8 cellular contexts compared by ENCODE assay signal in the genomic region with DNA sequence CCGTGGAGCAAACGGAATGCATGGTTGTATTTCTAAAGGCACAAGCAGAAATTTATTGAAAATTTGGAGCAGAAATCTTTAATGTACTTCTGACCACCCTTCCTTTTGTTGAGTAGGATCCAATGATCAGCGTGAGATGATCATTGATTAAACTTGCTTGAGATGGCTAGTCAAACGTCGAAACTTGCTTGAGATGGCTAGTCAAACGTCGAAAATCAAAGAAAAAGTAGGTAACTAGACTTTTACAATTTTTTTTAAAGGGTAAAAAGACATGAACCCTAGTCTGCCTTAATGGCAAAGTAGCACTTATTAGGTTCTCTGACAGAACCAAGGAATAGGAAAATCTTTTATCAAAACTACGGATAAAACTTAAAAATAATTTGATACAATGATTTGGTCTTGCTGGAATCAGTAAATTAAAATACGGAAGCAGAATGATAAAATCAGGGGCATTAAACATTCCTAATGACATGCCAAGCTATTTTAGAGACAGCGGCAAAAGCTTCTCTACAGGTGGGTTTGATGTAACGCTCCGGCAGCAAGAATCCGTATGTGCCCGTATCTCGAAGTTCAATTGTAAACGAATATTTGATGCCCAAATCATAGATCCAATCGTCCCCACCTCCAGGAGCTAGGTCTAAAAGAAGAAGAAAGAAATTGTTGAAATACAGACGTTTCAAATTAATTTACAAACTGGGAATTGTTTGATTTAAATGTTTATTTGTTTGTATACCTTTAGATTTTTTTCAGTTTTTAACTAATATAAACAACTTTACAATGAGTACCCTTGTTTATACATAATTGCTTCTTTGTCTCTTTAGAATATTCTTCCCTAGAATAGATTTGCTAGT. TPM values are rescaled to one million over a fixed set of nuclear protein-coding genes. Genes with fewer than 3 reads are reported as not detected.
DNase-seq lines count a peak whose midpoint lies in the region; ATAC-seq, FAIRE-seq and TF ChIP-seq lines count a peak whose summit lies in the region.

No MANE protein-coding gene starts in this region.

- no peaks in the 10 kb centered on the region for H3K9me3 Mint-ChIP-seq in activated CD4-positive, alpha-beta T cell treated with anti-CD3 and anti-CD28 coated beads, Interleukin-2, amount 10 ng/mL, durations not matched to agents 7 days and 5 days
- H3K9me3 Mint-ChIP-seq in astrocyte (ENCODE audit: unreplicated experiment), result no peaks in the 10 kb centered on the region

- no peak for TF ChIP-seq POLR2A in thyroid gland (IDR thresholded peaks at IDR 0.05)

- H3K27me3 Mint-ChIP-seq in activated CD4-positive, alpha-beta T cell treated with anti-CD3 and anti-CD28 coated beads, Interleukin-2, amount 10 ng/mL, durations not matched to agents 7 days and 5 days, result peaks cover 8% of the 10 kb centered on the region
- H3K27me3 Mint-ChIP-seq in astrocyte (ENCODE audit: low read depth, unreplicated experiment), result no peaks in the 10 kb centered on the region

- H2AFZ ChIP-seq in astrocyte (ENCODE audit: low read depth, low read length), result peak overlapping the region; percentile 88

- H3K36me3 ChIP-seq in astrocyte (ENCODE audit: insufficient read depth, low read length) (no peaks in the 10 kb centered on the region), liver (ENCODE audit: control insufficient read depth in 4 of 4, insufficient read depth in 3 of 4, low read depth in 1 of 4, low read length in 3 of 4) (peaks cover 2 to 43% (median 22%) of the 10 kb centered on the region in 4 donors), thyroid gland (no peaks in the 10 kb centered on the region)

- no peak for ATAC-seq in HG03175 (IDR thresholded peaks at IDR 0.05; ENCODE audit: unreplicated experiment)
- ATAC-seq in HG03378 (IDR thresholded peaks at IDR 0.05; ENCODE audit: unreplicated experiment), result no peak

- DNase-seq in activated CD4-positive, alpha-beta T cell treated with anti-CD3 and anti-CD28 coated beads, Interleukin-2, amount 10 ng/mL, durations not matched to agents 7 days and 5 days, result no peak
- DNase-seq in activated CD4-positive, alpha-beta T cell treated with anti-CD3 and anti-CD28 coated beads for 48 hours, result no peak
- DNase-seq in astrocyte (ENCODE audit: low read depth), result no peak
- no peak for DNase-seq in thyroid gland
- no peak for DNase-seq in NCI-H2107 treated with DMSO at 0.1 percent for 48 hours (lab: John Stamatoyannopoulos, UW; ENCODE audit: unreplicated experiment)

- peak overlapping the region; percentile 96 for H3K9ac ChIP-seq in astrocyte (ENCODE audit: low read length)
- peak overlapping the region; percentile 85 to 96 for H3K9ac ChIP-seq in liver (ENCODE audit: low read depth in 1 of 2, low read length in 2 of 2)

- H3K27me3 ChIP-seq in astrocyte (ENCODE audit: insufficient read depth, low read length), result no peaks in the 10 kb centered on the region
- H3K27me3 ChIP-seq in liver (ENCODE audit: control insufficient read depth in 4 of 4, insufficient read depth in 4 of 4, low read length in 3 of 4), result no peaks in the 10 kb centered on the region
- H3K27me3 ChIP-seq in thyroid gland, result no peaks in the 10 kb centered on the region

- peaks cover 15% of the 10 kb centered on the region for H4K20me1 ChIP-seq in astrocyte (ENCODE audit: insufficient read depth, low read length)

- no peak for FAIRE-seq in astrocyte (lab: Jason Lieb, UNC)

- peak overlapping the region; percentile 90 for H3K4me3 ChIP-seq in astrocyte (ENCODE audit: insufficient read depth, low read depth, low read length)
- peak overlapping the region; percentile 79 to 89 (median 87) for H3K4me3 ChIP-seq in liver (ENCODE audit: low read depth in 1 of 3, low read length in 3 of 3)
- H3K4me3 ChIP-seq in thyroid gland (replicated peaks in 1 of 3), result peak overlapping the region in 2 of 3 donors; percentile 31 to 69

- intact Hi-C loops in thyroid gland (cut with DNase I), result no loop called here

- no peak for TF ChIP-seq CTCF in astrocyte (IDR thresholded peaks at IDR 0.05; ENCODE audit: insufficient read depth, low read depth, low read length)
- no peak for TF ChIP-seq CTCF in liver (IDR thresholded peaks at IDR 0.05; ENCODE audit: low read depth, low read length, missing input control)
- no peak for TF ChIP-seq CTCF in thyroid gland (IDR thresholded peaks at IDR 0.05)

- H3K9me3 ChIP-seq in astrocyte (ENCODE audit: insufficient read depth, low read depth, low read length) (no peaks in the 10 kb centered on the region), liver (ENCODE audit: control insufficient read depth in 4 of 4, low read length in 3 of 4) (no peaks in the 10 kb centered on the region), thyroid gland (no peaks in the 10 kb centered on the region)

- TF ChIP-seq RAD21 in liver (IDR thresholded peaks at IDR 0.05), result no peak

- peak overlapping the region; percentile 96 for H3K27ac Mint-ChIP-seq in activated CD4-positive, alpha-beta T cell treated with anti-CD3 and anti-CD28 coated beads, Interleukin-2, amount 10 ng/mL, durations not matched to agents 7 days and 5 days
- peak overlapping the region; percentile 93 for H3K27ac Mint-ChIP-seq in astrocyte (ENCODE audit: unreplicated experiment)

- H3K27ac ChIP-seq in astrocyte (ENCODE audit: low read depth, low read length) (peak overlapping the region; percentile 92), liver (ENCODE audit: low read depth in 1 of 2, low read length in 2 of 2) (peak overlapping the region; percentile 91 to 94), thyroid gland (peak overlapping the region in 2 of 3 donors; percentile 85 to 95)

- H3K4me1 ChIP-seq in astrocyte (ENCODE audit: insufficient read depth, low read length) (peaks cover 4% of the 10 kb centered on the region), liver (ENCODE audit: control insufficient read depth in 4 of 4, insufficient read depth in 4 of 4, low read length in 3 of 4) (peaks cover 2 to 38% (median 15%) of the 10 kb centered on the region in 4 donors), thyroid gland (peaks cover 19 to 25% of the 10 kb centered on the region in 2 donors)

- H3K79me2 ChIP-seq in astrocyte (ENCODE audit: insufficient read depth, low read length), result peaks cover 41% of the 10 kb centered on the region

- peaks cover 2% of the 10 kb centered on the region for H3K36me3 Mint-ChIP-seq in activated CD4-positive, alpha-beta T cell treated with anti-CD3 and anti-CD28 coated beads, Interleukin-2, amount 10 ng/mL, durations not matched to agents 7 days and 5 days (ENCODE audit: low read depth)
- no peaks in the 10 kb centered on the region for H3K36me3 Mint-ChIP-seq in astrocyte (ENCODE audit: low read depth, unreplicated experiment)

- peak overlapping the region; percentile 92 for H3K4me3 Mint-ChIP-seq in activated CD4-positive, alpha-beta T cell treated with anti-CD3 and anti-CD28 coated beads, Interleukin-2, amount 10 ng/mL, durations not matched to agents 7 days and 5 days
- H3K4me3 Mint-ChIP-seq in astrocyte (ENCODE audit: unreplicated experiment), result peak overlapping the region; percentile 90

- 55% methylated on average over 18 of the region's 18 CpGs for WGBS in liver
- WGBS in thyroid gland, 2 donors, result 24 to 25% methylated on average over 18 of the region's 18 CpGs

- CTCF ChIA-PET in activated CD4-positive, alpha-beta T cell treated with anti-CD3 and anti-CD28 coated beads, Interleukin-2, amount 10 ng/mL, durations not matched to agents 7 days and 5 days (lab: Charles Lee), result interaction anchor here (0.8 kb wide), 1 partner anchor 274 kb away, joined by 6 read pairs; no protein-coding TSS in a partner anchor

- H3K4me1 Mint-ChIP-seq in activated CD4-positive, alpha-beta T cell treated with anti-CD3 and anti-CD28 coated beads, Interleukin-2, amount 10 ng/mL, durations not matched to agents 7 days and 5 days, result peaks cover 34% of the 10 kb centered on the region
- peaks cover 22% of the 10 kb centered on the region for H3K4me1 Mint-ChIP-seq in astrocyte (ENCODE audit: low read depth, unreplicated experiment)

- POLR2A ChIA-PET in activated CD4-positive, alpha-beta T cell treated with anti-CD3 and anti-CD28 coated beads, Interleukin-2, amount 10 ng/mL, durations not matched to agents 7 days and 5 days (lab: Charles Lee), result no interaction called here

- H3K4me2 ChIP-seq in astrocyte (ENCODE audit: low read length), result peak overlapping the region; percentile 97

TF ChIP-seq in liver, 16 proteins besides CTCF, POLR2A, EP300 and RAD21 (continues in another document):
- TF ChIP-seq SP1 (IDR thresholded peaks at IDR 0.05) (no peak), FOXA1 (IDR thresholded peaks at IDR 0.05) (peak; percentile 4), HNF4G (IDR thresholded peaks at IDR 0.05) (no peak), ATF3 (IDR thresholded peaks at IDR 0.05) (no peak), EGR1 (IDR thresholded peaks at IDR 0.05; ENCODE audit: low read depth in 2 of 2) (no peak), FOXA2 (IDR thresholded peaks at IDR 0.05) (no peak), RXRA (IDR thresholded peaks at IDR 0.05) (no peak)

RNA-seq across cellular contexts. Expression of gene ZC3H13, which starts 0.8 kb away (rescaled TPM):
- 10 to 100 TPM; 38.0 to 50.0 TPM for total RNA-seq in activated CD4-positive, alpha-beta T cell treated with anti-CD3 and anti-CD28 coated beads, Interleukin-2, amount 10 ng/mL, durations not matched to agents 7 days and 5 days
- total RNA-seq in astrocyte (39.6 and 40.8 TPM in 2 replicates), liver (10 to 100 TPM; 11.1 to 62.1 TPM), thyroid gland (10 to 100 TPM; 26.9 to 41.4 (median 36.0) TPM)
- 10 to 100 TPM; 10.0 to 46.7 TPM for polyA plus RNA-seq in liver

RNA-seq across cellular contexts. Expression of gene CPB2, which starts 51.4 kb away (rescaled TPM):
- total RNA-seq in activated CD4-positive, alpha-beta T cell treated with anti-CD3 and anti-CD28 coated beads, Interleukin-2, amount 10 ng/mL, durations not matched to agents 7 days and 5 days, result not detected
- total RNA-seq in astrocyte, result not detected in 2 replicates
- 100 to 1,000 TPM; 175 to 997 TPM for total RNA-seq in liver
- polyA plus RNA-seq in liver, result 100 to 1,000 TPM; 487 to 522 TPM
- total RNA-seq in thyroid gland, result under 1 TPM in 2 of 4 donors, not detected in 2; 0.67 to 0.83 TPM

Comparison
In these comparisons a context has a peak if more than half of its experiments do, and no peak if none do; other contexts are left out.
1. RNA of gene CPB2, which starts 51.4 kb away (total RNA-seq): 175 to 997 TPM in liver; 0.67 to 0.83 TPM in thyroid gland, not detected in astrocyte and not detected in activated CD4-positive, alpha-beta T cell treated with anti-CD3 and anti-CD28 coated beads, Interleukin-2, amount 10 ng/mL, durations not matched to agents 7 days and 5 days; every median in the first group is over 10 times any median in the second.
2. Peak in every context shown above with its lines, with median percentiles within 50 percentile points of each other: H3K27ac ChIP-seq and H3K4me3 ChIP-seq.